Comparison of ENCODE assay signal across 10 cellular contexts in genomic region chr22:23225337-23225723, GRCh38. TPM values are rescaled to one million over a fixed set of nuclear protein-coding genes. Genes with fewer than 3 reads are reported as not detected.
DNase-seq lines count a peak whose midpoint lies in the region; ATAC-seq and TF ChIP-seq lines count a peak whose summit lies in the region.
"Had no signal": no experiment of that assay in that cellular context is flagged by ENCODE, and none has a peak within 500 bp of the region (broad histone marks: within the 10 kb centered on the region; RNA-seq: fewer than 3 reads in every experiment).

No MANE protein-coding gene starts in this region.

- peak overlapping the region; percentile 70 for H3K27ac Mint-ChIP-seq in CD8-positive, alpha-beta T cell
- peak overlapping the region; percentile 93 for H3K27ac Mint-ChIP-seq in T-helper 17 cell

- H3K36me3 Mint-ChIP-seq in CD8-positive, alpha-beta T cell: peaks cover 29% of the 10 kb centered on the region
- peaks cover 10% of the 10 kb centered on the region for H3K36me3 Mint-ChIP-seq in T-helper 17 cell (ENCODE audit: low read depth)

- no peak for TF ChIP-seq EP300 in esophagus muscularis mucosa (IDR thresholded peaks at IDR 0.05)

- H3K27me3 ChIP-seq in CD8-positive, alpha-beta T cell (ENCODE audit: insufficient read depth, low read length): no peaks in the 10 kb centered on the region
- H3K27me3 ChIP-seq in esophagus muscularis mucosa (no peaks in the 10 kb centered on the region), gastrocnemius medialis (peaks cover 0 to 17% (median 4%) of the 10 kb centered on the region in 3 donors)

- no peak for TF ChIP-seq CTCF in CD8-positive, alpha-beta T cell (IDR thresholded peaks at IDR 0.05)
- no peak for TF ChIP-seq CTCF in esophagus muscularis mucosa (IDR thresholded peaks at IDR 0.05)
- no peak for TF ChIP-seq CTCF in gastrocnemius medialis (IDR thresholded peaks at IDR 0.05 in 4 of 5, conservative IDR thresholded peaks at IDR 0.05 in 1 of 5)

- H3K27me3 Mint-ChIP-seq in CD8-positive, alpha-beta T cell (ENCODE audit: low read depth): no peaks in the 10 kb centered on the region
- no peaks in the 10 kb centered on the region for H3K27me3 Mint-ChIP-seq in T-helper 17 cell
- H3K27me3 Mint-ChIP-seq: dendritic cell treated with granulocyte-macrophage colony-stimulating factor and Interleukin-4, amounts not matched to agents 40 ng/mL and 50 ng/mL, for 4 days had no signal

- H3K4me1 Mint-ChIP-seq in CD8-positive, alpha-beta T cell (ENCODE audit: low read depth): peaks cover 82% of the 10 kb centered on the region
- peaks cover 64% of the 10 kb centered on the region for H3K4me1 Mint-ChIP-seq in T-helper 17 cell

- POLR2A ChIA-PET in CD8-positive, alpha-beta T cell (lab: Charles Lee): interaction anchor here (1.6 to 2.9 kb wide), 3 partner anchors 9 to 17 kb away, joined by 4 to 11 read pairs (median 9); no protein-coding TSS in a partner anchor

- peaks cover 77% of the 10 kb centered on the region for H3K4me1 ChIP-seq in CD8-positive, alpha-beta T cell (ENCODE audit: insufficient read depth, low read length)
- peaks cover 66 to 74% (median 71%) of the 10 kb centered on the region in 4 donors for H3K4me1 ChIP-seq in esophagus muscularis mucosa
- peaks cover 4 to 22% of the 10 kb centered on the region in 2 donors for H3K4me1 ChIP-seq in gastrocnemius medialis

- TF ChIP-seq POLR2A in esophagus muscularis mucosa (IDR thresholded peaks at IDR 0.05; ENCODE audit: low read depth): no peak
- no peak for TF ChIP-seq POLR2A in gastrocnemius medialis (IDR thresholded peaks at IDR 0.05)

- 86% methylated on average over 8 of the region's 10 CpGs for WGBS in esophagus muscularis mucosa

- DNase-seq in CD8-positive, alpha-beta T cell: no peak
- no peak for DNase-seq in T-helper 17 cell
- no peak for DNase-seq in esophagus muscularis mucosa (ENCODE audit: extremely low spot score)
- no peak for DNase-seq in gastrocnemius medialis
- no peak for DNase-seq in left lobe of liver (ENCODE audit: low spot score)
- no peak for DNase-seq in NAMALWA (ENCODE audit: low spot score)
- DNase-seq in GDM1 (lab: John Stamatoyannopoulos, UW): no peak
- DNase-seq: NCI-H2029 treated with DMSO at 0.1 percent for 48 hours had no signal

- in situ Hi-C loops in gastrocnemius medialis (cut with MboI; ENCODE audit: low sequenced_read_pairs in 4 of 4): no loop called here

- CTCF ChIA-PET in CD8-positive, alpha-beta T cell (lab: Charles Lee): interaction anchor here (1.7 to 2.6 kb wide), 3 partner anchors 44 to 56 kb away, joined by 4 to 12 read pairs (median 4); partner anchors contain the start of gene BCR

- peaks cover 16% of the 10 kb centered on the region for H3K9me3 Mint-ChIP-seq in CD8-positive, alpha-beta T cell

- intact Hi-C loops in CD8-positive, alpha-beta T cell (cut with DNase I, micrococcal nuclease): no loop called here
- intact Hi-C loops in esophagus muscularis mucosa (cut with DNase I): no loop called here
- intact Hi-C loops in gastrocnemius medialis (cut with DNase I; ENCODE audit: low total_unique reads): no loop called here

- H3K36me3 ChIP-seq in CD8-positive, alpha-beta T cell (ENCODE audit: insufficient read depth, low read length): no peaks in the 10 kb centered on the region
- H3K36me3 ChIP-seq in esophagus muscularis mucosa (no peaks in the 10 kb centered on the region), gastrocnemius medialis (no peaks in the 10 kb centered on the region)

- H3K27ac ChIP-seq in CD8-positive, alpha-beta T cell (ENCODE audit: low read depth, low read length): peak overlapping the region; percentile 26
- H3K27ac ChIP-seq in esophagus muscularis mucosa (replicated peaks in 1 of 4): peak overlapping the region; percentile 47 to 74 (median 68)
- H3K27ac ChIP-seq in gastrocnemius medialis: peak overlapping the region; percentile 46 to 68 (median 50)

- no peak overlapping the region for H3K4me3 Mint-ChIP-seq in CD8-positive, alpha-beta T cell
- peak overlapping the region; percentile 77 for H3K4me3 Mint-ChIP-seq in T-helper 17 cell
- H3K4me3 Mint-ChIP-seq: dendritic cell treated with granulocyte-macrophage colony-stimulating factor and Interleukin-4, amounts not matched to agents 40 ng/mL and 50 ng/mL, for 4 days had no signal

- ATAC-seq in CD8-positive, alpha-beta T cell: no peak
- no peak for ATAC-seq in T-helper 17 cell
- ATAC-seq in gastrocnemius medialis: no peak
- no peak for ATAC-seq in left lobe of liver
- ATAC-seq in GM21381 (IDR thresholded peaks at IDR 0.05; ENCODE audit: unreplicated experiment): no peak

- H3K4me3 ChIP-seq in CD8-positive, alpha-beta T cell (ENCODE audit: low read depth, low read length): no peak overlapping the region
- H3K4me3 ChIP-seq in esophagus muscularis mucosa (no peak overlapping the region), gastrocnemius medialis (no peak overlapping the region)

- peaks cover 10% of the 10 kb centered on the region for H3K9me3 ChIP-seq in CD8-positive, alpha-beta T cell (ENCODE audit: low read length)
- H3K9me3 ChIP-seq in T-helper 17 cell (ENCODE audit: control insufficient read depth, low read length, poor library complexity, severe bottlenecking): no peaks in the 10 kb centered on the region
- H3K9me3 ChIP-seq in esophagus muscularis mucosa: peaks cover 0 to 14% (median 7%) of the 10 kb centered on the region in 4 donors
- peaks cover 0 to 9% (median 6%) of the 10 kb centered on the region in 3 donors for H3K9me3 ChIP-seq in gastrocnemius medialis

RNA-seq across cellular contexts. Expression of gene BCR, which starts 45.0 kb away (rescaled TPM):
- 10 to 100 TPM; 72.1 to 78.5 TPM for total RNA-seq in CD8-positive, alpha-beta T cell
- 10 to 100 TPM; 91.8 to 93.2 TPM for total RNA-seq in T-helper 17 cell
- 10 to 100 TPM; 35.7 to 58.5 (median 48.0) TPM for total RNA-seq in esophagus muscularis mucosa
- 10 to 100 TPM; 10.3 to 13.0 (median 12.4) TPM for total RNA-seq in gastrocnemius medialis
- total RNA-seq in left lobe of liver: 29.7 TPM
